Comparison of ENCODE assay signal across 14 cellular contexts in the genomic region with DNA sequence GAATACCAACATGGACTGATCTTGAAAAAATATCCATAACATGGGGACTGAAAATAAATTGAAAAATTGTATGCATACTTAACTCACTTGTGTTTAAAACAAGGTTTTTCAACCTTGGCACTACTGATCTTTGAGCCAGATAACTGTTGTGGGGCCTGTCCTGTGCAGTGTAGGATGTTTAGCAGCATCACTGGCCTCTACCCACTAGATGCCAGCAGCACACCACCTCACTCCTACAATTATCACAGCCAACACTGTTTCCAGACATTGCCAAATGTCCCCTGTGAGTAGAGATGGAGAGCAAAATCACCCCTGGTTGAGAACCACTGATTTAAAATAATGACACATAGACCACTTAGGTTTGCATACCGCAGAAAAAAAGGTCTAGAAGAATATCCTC. TPM values are rescaled to one million over a fixed set of nuclear protein-coding genes. Genes with fewer than 3 reads are reported as not detected.
A peak's percentile ranks its signal among the peaks of the same experiment; 100 is the strongest.
DNase-seq lines count a peak whose midpoint lies in the region; ATAC-seq and TF ChIP-seq lines count a peak whose summit lies in the region.
"Had no signal": no experiment of that assay in that cellular context is flagged by ENCODE, and none has a peak within 500 bp of the region (broad histone marks: within the 10 kb centered on the region; RNA-seq: fewer than 3 reads in every experiment).

No MANE protein-coding gene starts in this region.

- H3K9me3 ChIP-seq in tibial nerve = no peaks in the 10 kb centered on the region

- ATAC-seq in GM21360 (IDR thresholded peaks at IDR 0.05; ENCODE audit: unreplicated experiment) = no peak
- no peak for ATAC-seq in omental fat pad (ENCODE audit: low FRiP score)
- ATAC-seq: activated T-cell treated with anti-CD3 and anti-CD28 coated beads, Interleukin-2, amount 50 U/mL, for 4 hours had no signal

- in situ Hi-C loops in astrocyte of the spinal cord (cut with HindIII; ENCODE audit: low sequenced_read_pairs) = no loop called here

- DNase-seq in EH (ENCODE audit: low read depth) = peak; percentile 54
- no peak for DNase-seq in LNCaP clone FGC (ENCODE audit: low read depth)
- no peak for DNase-seq in astrocyte of the spinal cord (ENCODE audit: low read depth, low spot score)
- DNase-seq in myocyte (ENCODE audit: low read depth) = peak; percentile 58
- no peak for DNase-seq in tibial nerve (ENCODE audit: low spot score in 2 of 2)
- DNase-seq in omental fat pad (ENCODE audit: low spot score) = no peak
- DNase-seq in GF-D8 (lab: John Stamatoyannopoulos, UW) = no peak
- DNase-seq: activated CD4-positive, CD25-positive, alpha-beta regulatory T cell; activated T-cell treated with anti-CD3 and anti-CD28 coated beads, Interleukin-2, amount 50 U/mL, for 4 hours; DND-41; NCI-H1930; occipital lobe; stimulated activated naive CD4-positive, alpha-beta T cell treated with Interleukin-2 at 50 U/mL for 16 hours had no signal

- no peaks in the 10 kb centered on the region for H3K36me3 ChIP-seq in tibial nerve

- H3K27me3 ChIP-seq in tibial nerve = no peaks in the 10 kb centered on the region

- no peak overlapping the region for H3K27ac ChIP-seq in tibial nerve

- WGBS in tibial nerve, 2 donors = 92 to 94% methylated on average over 1 of the region's 1 CpG

- TF ChIP-seq CTCF in LNCaP clone FGC (IDR thresholded peaks at IDR 0.05; ENCODE audit: control insufficient read depth, extremely low read depth, insufficient read depth) (peak; percentile 30), astrocyte of the spinal cord (IDR thresholded peaks at IDR 0.05; ENCODE audit: low read depth, low read length) (peak; percentile 38), tibial nerve (IDR thresholded peaks at IDR 0.05) (no peak), omental fat pad (IDR thresholded peaks at IDR 0.05) (no peak)

- H3K4me3 ChIP-seq in LNCaP clone FGC (ENCODE audit: low read depth, low read length) (no peak overlapping the region), astrocyte of the spinal cord (ENCODE audit: low read depth, low read length) (no peak overlapping the region), tibial nerve (no peak overlapping the region)

- no peak for TF ChIP-seq EP300 in tibial nerve (IDR thresholded peaks at IDR 0.05)

- no peaks in the 10 kb centered on the region for H3K4me1 ChIP-seq in tibial nerve

- no peak for TF ChIP-seq POLR2A in tibial nerve (IDR thresholded peaks at IDR 0.05)

RNA-seq across cellular contexts. Expression of a gene that starts 45.0 kb away (rescaled TPM):
- total RNA-seq in myocyte (0.57 and 2.9 TPM in 2 replicates), tibial nerve (under 1 TPM; 0.22 to 0.60 (median 0.41) TPM), omental fat pad (1 to 10 TPM in 3 of 4 donors, under 1 TPM in 1; 0.96 to 5.0 (median 2.8) TPM)
- 0.11 TPM for polyA plus RNA-seq in myocyte (2012)

Comparison
In these comparisons a context has a peak if more than half of its experiments do, and no peak if none do; other contexts are left out.
1. DNase-seq: peak in EH (single experiment) and myocyte (single experiment); none in LNCaP clone FGC (single experiment), astrocyte of the spinal cord (single experiment), tibial nerve (0 of 2), omental fat pad (single experiment) and GF-D8 (single experiment).
2. CTCF ChIP-seq: peak in LNCaP clone FGC (single experiment) and astrocyte of the spinal cord (single experiment); none in tibial nerve (0 of 5) and omental fat pad (0 of 3).